9 cellular contexts compared by ENCODE assay signal in the genomic region with DNA sequence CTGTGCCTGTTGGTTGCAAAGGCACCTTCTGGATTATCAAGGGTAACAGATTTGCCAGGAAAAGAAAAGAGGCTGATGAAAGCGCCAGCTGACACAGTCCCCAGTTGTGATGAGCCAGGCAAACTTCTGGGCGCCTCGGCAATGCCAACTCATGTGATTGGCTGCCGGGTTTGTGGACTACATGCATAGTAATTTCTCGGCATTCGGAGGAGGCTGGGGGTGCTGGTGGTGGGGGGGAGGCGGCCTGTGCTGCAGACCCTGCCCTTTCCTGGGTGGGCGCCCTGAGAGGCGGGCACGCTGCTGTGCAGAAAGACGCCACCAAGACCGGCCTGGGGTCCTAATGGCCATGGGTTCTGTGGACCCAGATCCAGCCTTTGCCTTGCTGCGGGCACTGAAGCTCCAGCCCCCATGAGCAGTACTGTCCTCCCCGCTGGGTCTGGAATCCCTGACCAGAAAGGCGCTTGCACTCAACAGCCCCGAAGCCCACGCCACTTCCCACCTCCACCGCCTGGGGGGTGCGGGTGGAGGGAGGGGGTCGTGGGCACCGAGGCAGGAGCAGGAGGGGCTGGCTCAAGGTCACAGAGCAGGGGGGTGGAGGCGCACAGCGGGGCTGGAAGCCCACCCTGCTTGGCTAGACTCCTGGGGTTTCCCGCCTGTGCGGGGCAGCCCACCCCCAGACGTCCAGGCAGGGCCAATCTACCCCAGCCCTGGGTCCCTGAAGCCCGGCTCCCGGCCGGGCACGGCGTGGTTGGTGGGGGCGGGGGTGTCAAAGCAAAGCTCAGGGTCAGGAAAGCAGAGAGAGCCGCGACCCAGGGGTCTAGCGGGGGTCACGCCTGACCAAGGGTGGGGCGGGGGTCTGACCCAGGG. TPM values are rescaled to one million over a fixed set of nuclear protein-coding genes. Genes with fewer than 3 reads are reported as not detected.
DNase-seq lines count a peak whose midpoint lies in the region; ATAC-seq, FAIRE-seq and TF ChIP-seq lines count a peak whose summit lies in the region.
"Had no signal": no experiment of that assay in that cellular context is flagged by ENCODE, and none has a peak within 500 bp of the region (broad histone marks: within the 10 kb centered on the region; RNA-seq: fewer than 3 reads in every experiment).

No MANE protein-coding gene starts in this region.

- H3K4me3 ChIP-seq in AG10803 (ENCODE audit: low read length) (peak overlapping the region; percentile 67), HUES6 (ENCODE audit: low read depth, low read length) (peak overlapping the region; percentile 60), H1 (ENCODE audit: extremely low read depth in 1 of 4, insufficient read depth in 2 of 4, low read depth in 3 of 4, low read length in 4 of 4) (peak overlapping the region; percentile 39 to 89 (median 52)), colonic mucosa (no peak overlapping the region)
- H3K4me3 ChIP-seq in naive thymus-derived CD4-positive, alpha-beta T cell (ENCODE audit: low read length) = no peak overlapping the region

- no peak overlapping the region for H2AFZ ChIP-seq in H1 (ENCODE audit: low read length)

- peaks cover 0 to 14% (median 4%) of the 10 kb centered on the region in 7 donors for H3K4me1 Mint-ChIP-seq in naive thymus-derived CD4-positive, alpha-beta T cell

- TF ChIP-seq EP300 in H1 (IDR thresholded peaks at IDR 0.05; ENCODE audit: borderline replicate concordance in 1 of 2, low read depth in 2 of 2, low read length in 2 of 2) = no peak

- no peak overlapping the region for H3K27ac Mint-ChIP-seq in naive thymus-derived CD4-positive, alpha-beta T cell

- H3K4me2 ChIP-seq in H1 (ENCODE audit: insufficient read depth in 1 of 2, low read depth in 2 of 2, low read length in 2 of 2) = peak overlapping the region; percentile 80 to 94

- peaks cover 13 to 29% (median 18%) of the 10 kb centered on the region in 5 donors for H3K27me3 Mint-ChIP-seq in naive thymus-derived CD4-positive, alpha-beta T cell

- no peak overlapping the region for H2BK120ac ChIP-seq in H1 (replicated peaks; ENCODE audit: low read depth, low read length)

- H3K9ac ChIP-seq in HUES6 (ENCODE audit: low read length) (peak overlapping the region; percentile 49), H1 (replicated peaks in 1 of 4; ENCODE audit: extremely low read depth in 1 of 4, low read depth in 3 of 4, low read length in 3 of 4) (peak overlapping the region in 1 of 4 experiments; percentile 10; a peak in 2 of 7 replicates), colonic mucosa (ENCODE audit: low read depth in 2 of 2, low read length in 2 of 2) (no peak overlapping the region)

- no peak overlapping the region; the same call in 1 of the 2 replicates for H3K27ac ChIP-seq in HUES6 (ENCODE audit: low read depth, low read length)
- H3K27ac ChIP-seq in H1 (ENCODE audit: low read depth, low read length) = no peak overlapping the region
- no peak overlapping the region for H3K27ac ChIP-seq in naive thymus-derived CD4-positive, alpha-beta T cell (ENCODE audit: low read depth, low read length)
- no peak overlapping the region for H3K27ac ChIP-seq in colonic mucosa
- H3K27ac ChIP-seq: foreskin keratinocyte had no signal

- H3K27me3 ChIP-seq in HUES6 (ENCODE audit: control insufficient read depth, insufficient read depth, low read length) (peaks cover 17% of the 10 kb centered on the region), H1 (replicated peaks in 1 of 4; ENCODE audit: control insufficient read depth in 3 of 4, extremely low read depth in 1 of 4, insufficient read depth in 3 of 4, low read length in 3 of 4) (peaks cover 0 to 7% (median 3%) of the 10 kb centered on the region in 4 experiments; a peak in 4 of 7 replicates), colonic mucosa (peaks cover 24% of the 10 kb centered on the region)
- peaks cover 0 to 19% of the 10 kb centered on the region in 2 donors for H3K27me3 ChIP-seq in naive thymus-derived CD4-positive, alpha-beta T cell (ENCODE audit: control insufficient read depth in 2 of 2, insufficient read depth in 2 of 2, low read length in 2 of 2)

- no peaks in the 10 kb centered on the region for H3K79me2 ChIP-seq in H1 (ENCODE audit: control insufficient read depth in 1 of 2, insufficient read depth in 2 of 2, low read length in 2 of 2)

- no peak for TF ChIP-seq POLR2A in H1 (IDR thresholded peaks at IDR 0.05; ENCODE audit: control extremely low read depth in 1 of 2, low read depth in 2 of 2, low read length in 2 of 2)

- H3K9me3 Mint-ChIP-seq in naive thymus-derived CD4-positive, alpha-beta T cell = peaks cover 0 to 9% (median 8%) of the 10 kb centered on the region in 11 donors

- H2AK5ac ChIP-seq in H1 (ENCODE audit: low read depth, low read length) = no peak overlapping the region

- no peak for ATAC-seq in naive thymus-derived CD4-positive, alpha-beta T cell
- ATAC-seq in GM21576 (IDR thresholded peaks at IDR 0.05; ENCODE audit: unreplicated experiment) = no peak
- ATAC-seq: foreskin keratinocyte had no signal

- POLR2A ChIA-PET in H1 (lab: Charles Lee; ENCODE audit: partially characterized antibody) = interaction anchor here (0.6 to 1.5 kb wide), 5 partner anchors 15 to 151 kb away, joined by 3 to 8 read pairs (median 4); a partner anchor contains a TSS
- POLR2A ChIA-PET in naive thymus-derived CD4-positive, alpha-beta T cell (lab: Charles Lee) = no interaction called here

- H3K9me3 ChIP-seq in HUES6 (ENCODE audit: control insufficient read depth, insufficient read depth, low read depth, low read length) = peaks cover 8% of the 10 kb centered on the region
- peaks cover 8 to 10% of the 10 kb centered on the region in 2 experiments; a peak in 3 of 4 replicates for H3K9me3 ChIP-seq in H1 (ENCODE audit: insufficient read depth in 2 of 2, low read depth in 1 of 2, low read length in 1 of 2)
- peaks cover 0 to 5% (median 0%) of the 10 kb centered on the region in 3 experiments for H3K9me3 ChIP-seq in naive thymus-derived CD4-positive, alpha-beta T cell (ENCODE audit: control insufficient read depth in 2 of 3, low read length in 3 of 3)
- no peaks in the 10 kb centered on the region for H3K9me3 ChIP-seq in colonic mucosa

- peaks cover 0 to 4% of the 10 kb centered on the region in 2 experiments for H4K20me1 ChIP-seq in H1 (replicated peaks in 1 of 2; ENCODE audit: control insufficient read depth in 1 of 2, insufficient read depth in 2 of 2, low read length in 2 of 2)

- no peak overlapping the region for H3K4ac ChIP-seq in H1 (replicated peaks; ENCODE audit: insufficient read length, low read depth, low read length)

- H3K14ac ChIP-seq in H1 (ENCODE audit: insufficient read length) = no peak overlapping the region

- CTCF ChIA-PET in H1 (lab: Charles Lee; ENCODE audit: partially characterized antibody) = no interaction called here
- CTCF ChIA-PET in naive thymus-derived CD4-positive, alpha-beta T cell (lab: Charles Lee) = no interaction called here

- TF ChIP-seq CTCF in AG10803 (conservative IDR thresholded peaks at IDR 0.05; ENCODE audit: low read length) (peak; percentile 16), H1 (IDR thresholded peaks at IDR 0.05; ENCODE audit: control extremely low read depth in 1 of 3, insufficient read depth in 1 of 3, low read depth in 1 of 3, low read length in 3 of 3) (no peak), colonic mucosa (IDR thresholded peaks at IDR 0.05) (no peak)

- H4K91ac ChIP-seq in H1 (replicated peaks; ENCODE audit: insufficient read length, low read length) = peak overlapping the region; percentile 85

- peak overlapping the region; percentile 60 for H3K18ac ChIP-seq in H1 (ENCODE audit: extremely low read depth, low read length)

- H4K5ac ChIP-seq in H1 (ENCODE audit: insufficient read length, low read depth, low read length) = peak overlapping the region; percentile 36

- H2BK12ac ChIP-seq in H1 (ENCODE audit: low read depth, low read length) = 0 out of 2 replicates have a peak overlapping the region, but pooled peaks have one; percentile 4

- WGBS in H1 (ENCODE audit: extremely low coverage in 1 of 2, insufficient coverage in 1 of 2, insufficient read length in 1 of 2, insufficient replicate concordance in 2 of 2, low coverage in 1 of 2, low lambda C conversion rate in 2 of 2, missing lambda C conversion rate in 1 of 2), 2 experiments = 5% methylated on average over 26 of the region's 37 CpGs; no CpG with 5 or more reads in 1 of the 2 experiments

- no peak for TF ChIP-seq RAD21 in H1 (IDR thresholded peaks at IDR 0.05 in 1 of 2, conservative IDR thresholded peaks at IDR 0.05 in 1 of 2; ENCODE audit: low read depth in 2 of 2, low read length in 2 of 2)

- FAIRE-seq in H1 (lab: Jason Lieb, UNC) = peak; percentile 13

- H2BK20ac ChIP-seq in H1 (ENCODE audit: low read length) = no peak overlapping the region

- intact Hi-C loops in naive thymus-derived CD4-positive, alpha-beta T cell (cut with micrococcal nuclease) = no loop called here
- intact Hi-C loops in colonic mucosa (cut with DNase I) = no loop called here

- peak overlapping the region in 9 of 10 donors; percentile 23 to 74 (median 72) for H3K4me3 Mint-ChIP-seq in naive thymus-derived CD4-positive, alpha-beta T cell

- H3K36me3 Mint-ChIP-seq in naive thymus-derived CD4-positive, alpha-beta T cell = peaks cover 0 to 5% (median 2%) of the 10 kb centered on the region in 5 donors

- H3K56ac ChIP-seq in H1 (replicated peaks; ENCODE audit: insufficient read length, low read depth, low read length) = peak overlapping the region; percentile 69

- DNase-seq in AG10803 (ENCODE audit: low read depth) (peak; percentile 56), H1 (ENCODE audit: low read depth in 1 of 2, low spot score in 2 of 2) (peak in 1 of 2 experiments; percentile 76), colonic mucosa (no peak), GF-D8 (lab: John Stamatoyannopoulos, UW) (no peak)
- DNase-seq in naive thymus-derived CD4-positive, alpha-beta T cell = no peak
- DNase-seq in activated CD4-positive, alpha-beta T cell treated with anti-CD3 and anti-CD28 coated beads for 4 hours = no peak

- peak overlapping the region; percentile 46; the same call in 1 of the 2 replicates for H4K8ac ChIP-seq in H1 (ENCODE audit: extremely low read depth, insufficient read depth, low read length)

- H3K79me1 ChIP-seq in H1 (ENCODE audit: low read depth, low read length) = no peaks in the 10 kb centered on the region

- no peak overlapping the region; the same call in 1 of the 2 replicates for H2BK15ac ChIP-seq in H1 (ENCODE audit: low read length)

- H3K36me3 ChIP-seq in HUES6 (ENCODE audit: control insufficient read depth, insufficient read depth, low read length) (no peaks in the 10 kb centered on the region), H1 (ENCODE audit: control insufficient read depth in 2 of 4, insufficient read depth in 4 of 4, low read length in 3 of 4) (peaks cover 0 to 15% (median 0%) of the 10 kb centered on the region in 4 experiments; a peak in 1 of 8 replicates), colonic mucosa (no peaks in the 10 kb centered on the region)
- no peaks in the 10 kb centered on the region for H3K36me3 ChIP-seq in naive thymus-derived CD4-positive, alpha-beta T cell (ENCODE audit: control insufficient read depth in 2 of 3, insufficient read depth in 3 of 3, low read length in 3 of 3)

- H3K4me1 ChIP-seq in HUES6 (ENCODE audit: control insufficient read depth, insufficient read depth, low read length) = peaks cover 13% of the 10 kb centered on the region; the same call in 1 of the 2 replicates
- H3K4me1 ChIP-seq in H1 (replicated peaks in 1 of 4; ENCODE audit: control insufficient read depth in 3 of 4, insufficient read depth in 4 of 4, low read length in 3 of 4) = peaks cover 0 to 15% (median 6%) of the 10 kb centered on the region in 4 experiments; a peak in 6 of 7 replicates
- H3K4me1 ChIP-seq in naive thymus-derived CD4-positive, alpha-beta T cell (ENCODE audit: control insufficient read depth in 2 of 2, insufficient read depth in 2 of 2, low read length in 2 of 2) = peaks cover 0 to 8% of the 10 kb centered on the region in 2 donors
- no peaks in the 10 kb centered on the region for H3K4me1 ChIP-seq in colonic mucosa
- H3K4me1 ChIP-seq: foreskin keratinocyte had no signal

- peak overlapping the region; percentile 81; the same call in 1 of the 2 replicates for H2BK5ac ChIP-seq in H1 (ENCODE audit: low read depth, low read length)

- H3K23me2 ChIP-seq in H1 (ENCODE audit: low read depth, low read length) = peaks cover 12% of the 10 kb centered on the region; the same call in 1 of the 2 replicates

- H3K23ac ChIP-seq in H1 (ENCODE audit: insufficient read length) = no peak overlapping the region

RNA-seq across cellular contexts. Expression of a gene that starts 1.0 kb away (rescaled TPM):
- 21.3 and 22.3 TPM in 2 replicates for total RNA-seq in H1 (2021; fragmentation: NEBNext Ultra II Directional; extraction: Animal tissue kit (Norgen Biotek cat#: 25700))
- 20.2 and 20.8 TPM in 2 replicates for polyA plus RNA-seq in H1 (2011; rRNA removed)
- polyA plus RNA-seq in H1 (2011; cell fraction: cytosol; rRNA removed) = 21.4 TPM
- 19.1 TPM for polyA plus RNA-seq in H1 (2011; cell fraction: nucleus; rRNA removed)
- 15.2 to 24.1 TPM (median 21.6 TPM) in 4 replicates for polyA plus RNA-seq in H1 (2012, experiment 1 of 2)
- polyA plus RNA-seq in H1 (2012, experiment 2 of 2) = 22.4 TPM
- polyA plus RNA-seq in H1 (2013, experiment 1 of 2) = 9.3 TPM
- 9.8 TPM for polyA plus RNA-seq in H1 (2013, experiment 2 of 2)
- 10.0 and 13.0 TPM in 2 replicates for polyA minus RNA-seq in H1 (2011; rRNA and poly(A)+ RNA removed)
- 20.5 TPM for polyA minus RNA-seq in H1 (2011; cell fraction: cytosol; rRNA and poly(A)+ RNA removed)
- 7.2 TPM for polyA minus RNA-seq in H1 (2011; cell fraction: nucleus; rRNA and poly(A)+ RNA removed)
- total RNA-seq in naive thymus-derived CD4-positive, alpha-beta T cell = under 1 TPM in 4 of 5 experiments, not detected in 1; 0.07 to 0.53 (median 0.33) TPM
- polyA plus RNA-seq in naive thymus-derived CD4-positive, alpha-beta T cell = not detected
- total RNA-seq in colonic mucosa = 1 to 10 TPM in 1 of 2 donors, under 1 TPM in 1; 0.49 to 1.7 TPM

RNA-seq across cellular contexts. Expression of a gene that starts 17.6 kb away (rescaled TPM):
- total RNA-seq in H1 (2021; fragmentation: NEBNext Ultra II Directional; extraction: Animal tissue kit (Norgen Biotek cat#: 25700)) = 7.0 and 7.8 TPM in 2 replicates
- polyA plus RNA-seq in H1 (2011; rRNA removed) = 2.8 and 5.6 TPM in 2 replicates
- polyA plus RNA-seq in H1 (2011; cell fraction: cytosol; rRNA removed) = 4.4 TPM
- polyA plus RNA-seq in H1 (2011; cell fraction: nucleus; rRNA removed) = 5.8 TPM
- polyA plus RNA-seq in H1 (2012, experiment 1 of 2) = 4.4 to 5.6 TPM (median 4.9 TPM) in 4 replicates
- 4.8 TPM for polyA plus RNA-seq in H1 (2012, experiment 2 of 2)
- 5.1 TPM for polyA plus RNA-seq in H1 (2013, experiment 1 of 2)
- polyA plus RNA-seq in H1 (2013, experiment 2 of 2) = 5.1 TPM
- 1.0 and 2.5 TPM in 2 replicates for polyA minus RNA-seq in H1 (2011; rRNA and poly(A)+ RNA removed)
- 2.9 TPM for polyA minus RNA-seq in H1 (2011; cell fraction: cytosol; rRNA and poly(A)+ RNA removed)
- polyA minus RNA-seq in H1 (2011; cell fraction: nucleus; rRNA and poly(A)+ RNA removed) = 2.0 TPM
- 1 to 10 TPM in 4 of 5 experiments, under 1 TPM in 1; 0.31 to 6.8 (median 6.6) TPM for total RNA-seq in naive thymus-derived CD4-positive, alpha-beta T cell
- polyA plus RNA-seq in naive thymus-derived CD4-positive, alpha-beta T cell = 1 to 10 TPM; 3.2 to 4.1 TPM
- total RNA-seq in colonic mucosa = 1 to 10 TPM; 1.5 to 3.2 TPM

RNA-seq across cellular contexts. Expression of a gene that starts 19.7 kb away (rescaled TPM):
- 33.0 and 35.8 TPM in 2 replicates for total RNA-seq in H1 (2021; fragmentation: NEBNext Ultra II Directional; extraction: Animal tissue kit (Norgen Biotek cat#: 25700))
- polyA plus RNA-seq in H1 (2011; rRNA removed) = 52.9 and 78.1 TPM in 2 replicates
- 55.3 TPM for polyA plus RNA-seq in H1 (2011; cell fraction: cytosol; rRNA removed)
- 45.8 TPM for polyA plus RNA-seq in H1 (2011; cell fraction: nucleus; rRNA removed)
- 23.4 to 34.6 TPM (median 32.4 TPM) in 4 replicates for polyA plus RNA-seq in H1 (2012, experiment 1 of 2)
- polyA plus RNA-seq in H1 (2012, experiment 2 of 2) = 41.0 TPM
- 40.9 TPM for polyA plus RNA-seq in H1 (2013, experiment 1 of 2)
- polyA plus RNA-seq in H1 (2013, experiment 2 of 2) = 51.3 TPM
- polyA minus RNA-seq in H1 (2011; rRNA and poly(A)+ RNA removed) = 27.0 and 46.1 TPM in 2 replicates
- 16.2 TPM for polyA minus RNA-seq in H1 (2011; cell fraction: cytosol; rRNA and poly(A)+ RNA removed)
- 16.2 TPM for polyA minus RNA-seq in H1 (2011; cell fraction: nucleus; rRNA and poly(A)+ RNA removed)
- total RNA-seq in naive thymus-derived CD4-positive, alpha-beta T cell = 10 to 100 TPM; 10.1 to 28.5 (median 17.8) TPM
- 10 to 100 TPM; 40.7 to 42.1 TPM for polyA plus RNA-seq in naive thymus-derived CD4-positive, alpha-beta T cell
- 10 to 100 TPM; 14.8 to 34.3 TPM for total RNA-seq in colonic mucosa

Comparison
In these comparisons a context has a peak if more than half of its experiments do, and no peak if none do; other contexts are left out.
1. H3K4me3 ChIP-seq: peak in AG10803 (single experiment), HUES6 (single experiment) and H1 (4 of 4); none in naive thymus-derived CD4-positive, alpha-beta T cell (single experiment) and colonic mucosa (single experiment).